In the genomic region with DNA sequence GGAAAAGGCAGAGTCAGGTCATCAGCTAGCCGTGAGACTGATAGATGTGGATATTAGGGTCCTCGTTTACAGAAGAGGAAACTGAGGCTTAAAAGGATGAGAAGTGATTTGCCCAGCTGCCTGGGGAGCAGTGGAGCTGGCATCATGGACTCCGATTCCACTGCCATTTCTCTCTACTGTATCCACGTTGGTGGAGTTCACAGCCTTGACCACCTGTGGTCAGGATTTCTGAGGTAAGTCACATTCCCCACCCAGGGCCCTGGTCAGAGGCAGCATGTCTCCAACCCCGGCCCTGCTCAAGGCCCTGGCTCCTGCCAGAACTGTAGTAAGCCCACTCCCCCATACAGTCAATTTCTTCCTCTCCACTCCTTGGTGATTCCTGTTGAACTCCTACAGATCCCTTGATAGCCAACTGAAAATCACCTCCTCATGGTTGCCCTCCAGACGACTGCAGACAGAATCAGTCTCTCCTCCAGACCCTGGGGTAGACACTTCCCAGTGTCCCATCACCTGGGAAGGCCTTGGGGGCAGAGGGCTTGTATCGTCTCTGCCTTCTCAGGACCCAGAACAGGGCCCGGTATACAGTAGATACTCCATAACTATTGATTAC, we compare ENCODE assay signal across 24 cellular contexts. TPM values are rescaled to one million over a fixed set of nuclear protein-coding genes. Genes with fewer than 3 reads are reported as not detected.
DNase-seq lines count a peak whose midpoint lies in the region; ATAC-seq, FAIRE-seq and TF ChIP-seq lines count a peak whose summit lies in the region.
"Had no signal": no experiment of that assay in that cellular context is flagged by ENCODE, and none has a peak within 500 bp of the region (broad histone marks: within the 10 kb centered on the region; RNA-seq: fewer than 3 reads in every experiment).

No MANE protein-coding gene starts in this region.

- H2AFZ ChIP-seq in GM23338, result no peak overlapping the region
- H2AFZ ChIP-seq in H1 (ENCODE audit: low read length), result no peak overlapping the region

- 88% methylated on average over 8 of the region's 8 CpGs; no CpG with 5 or more reads in 1 of the 2 experiments for WGBS in H1 (ENCODE audit: extremely low coverage in 1 of 2, insufficient coverage in 1 of 2, insufficient read length in 1 of 2, insufficient replicate concordance in 2 of 2, low coverage in 1 of 2, low lambda C conversion rate in 2 of 2, missing lambda C conversion rate in 1 of 2), 2 experiments

- no peak for TF ChIP-seq EP300 in H1 (IDR thresholded peaks at IDR 0.05; ENCODE audit: borderline replicate concordance in 1 of 2, low read depth in 2 of 2, low read length in 2 of 2)

- no peaks in the 10 kb centered on the region for H3K9me2 ChIP-seq in GM23338 (ENCODE audit: insufficient read depth)

- H2BK120ac ChIP-seq in H1 (replicated peaks; ENCODE audit: low read depth, low read length), result no peak overlapping the region

- no peaks in the 10 kb centered on the region for H3K4me1 ChIP-seq in GM23338 (ENCODE audit: insufficient read depth)
- peaks cover 47% of the 10 kb centered on the region for H3K4me1 ChIP-seq in SJCRH30
- no peaks in the 10 kb centered on the region for H3K4me1 ChIP-seq in H1 (replicated peaks in 1 of 4; ENCODE audit: control insufficient read depth in 3 of 4, insufficient read depth in 4 of 4, low read length in 3 of 4)

- H3K23ac ChIP-seq in H1 (ENCODE audit: insufficient read length), result no peak overlapping the region

- no peak for TF ChIP-seq RAD21 in H1 (IDR thresholded peaks at IDR 0.05 in 1 of 2, conservative IDR thresholded peaks at IDR 0.05 in 1 of 2; ENCODE audit: low read depth in 2 of 2, low read length in 2 of 2)

- no peaks in the 10 kb centered on the region for H3F3A ChIP-seq in GM23338 (replicated peaks; ENCODE audit: low read depth)

- DNase-seq in GM23338 (ENCODE audit: low spot score) (peak; percentile 10), SJCRH30 (no peak), H1 (ENCODE audit: low read depth in 1 of 2, low spot score in 2 of 2) (no peak), nephron progenitor cell (no peak), GM13976 (ENCODE audit: low spot score) (no peak), MV-4-11 (lab: John Stamatoyannopoulos, UW) (no peak)
- DNase-seq: AML-193; CD4-positive, alpha-beta T cell; GOT3; HCEC 1CT; KBM-7; NCI-H1105 treated with DMSO at 0.1 percent for 48 hours; NCI-H146; NCI-H2029; NCI-H446 treated with DMSO at 0.1 percent for 48 hours; NCI-H526; NCI-H82; SHP77 had no signal

- POLR2A ChIA-PET in H1 (lab: Charles Lee; ENCODE audit: partially characterized antibody), result no interaction called here

- no peak overlapping the region for H2BK5ac ChIP-seq in H1 (ENCODE audit: low read depth, low read length)

- no peak for ATAC-seq in GM23338
- no peak for ATAC-seq in HG03095 (IDR thresholded peaks at IDR 0.05; ENCODE audit: unreplicated experiment)

- no peak overlapping the region for H3K14ac ChIP-seq in H1 (ENCODE audit: insufficient read length)

- no peak overlapping the region for H2BK15ac ChIP-seq in H1 (ENCODE audit: low read length)

- peaks cover 12% of the 10 kb centered on the region for H3K27me3 Mint-ChIP-seq in GM23338 (ENCODE audit: insufficient read depth, low read depth, poor library complexity)
- H3K27me3 Mint-ChIP-seq in nephron progenitor cell (ENCODE audit: low read depth, poor library complexity), result peaks cover 5% of the 10 kb centered on the region
- H3K27me3 Mint-ChIP-seq: CD4-positive, alpha-beta T cell had no signal

- H3K4me1 Mint-ChIP-seq in GM23338, result peaks cover 3% of the 10 kb centered on the region; the same call in 2 of the 3 replicates
- peaks cover 46% of the 10 kb centered on the region for H3K4me1 Mint-ChIP-seq in nephron progenitor cell

- H3K36me3 ChIP-seq in GM23338 (ENCODE audit: insufficient read depth) (no peaks in the 10 kb centered on the region), SJCRH30 (no peaks in the 10 kb centered on the region), H1 (ENCODE audit: control insufficient read depth in 2 of 4, insufficient read depth in 4 of 4, low read length in 3 of 4) (no peaks in the 10 kb centered on the region)
- H3K36me3 ChIP-seq: BLaER1 treated with 17β-estradiol and CSF1 and Interleukin-3, amounts not matched to agents 10 nM and 100 nM had no signal

- TF ChIP-seq CTCF in GM23338 (conservative IDR thresholded peaks at IDR 0.05; ENCODE audit: low read depth in 2 of 2) (no peak), H1 (IDR thresholded peaks at IDR 0.05; ENCODE audit: control extremely low read depth in 1 of 3, insufficient read depth in 1 of 3, low read depth in 1 of 3, low read length in 3 of 3) (no peak), nephron progenitor cell (IDR thresholded peaks at IDR 0.05) (no peak), GM13976 (IDR thresholded peaks at IDR 0.05; ENCODE audit: borderline replicate concordance, control extremely low read depth, extremely low read depth, insufficient read depth, missing control alignments) (no peak)

- H3K79me2 ChIP-seq in GM23338 (replicated peaks; ENCODE audit: insufficient read depth), result no peaks in the 10 kb centered on the region
- H3K79me2 ChIP-seq in H1 (ENCODE audit: control insufficient read depth in 1 of 2, insufficient read depth in 2 of 2, low read length in 2 of 2), result no peaks in the 10 kb centered on the region

- no peak for FAIRE-seq in H1 (lab: Jason Lieb, UNC)
- FAIRE-seq: A204.1, D721Med had no signal

- H3K4me2 ChIP-seq in GM23338, result no peak overlapping the region
- no peak overlapping the region for H3K4me2 ChIP-seq in H1 (ENCODE audit: insufficient read depth in 1 of 2, low read depth in 2 of 2, low read length in 2 of 2)
- H3K4me2 ChIP-seq: BLaER1 treated with 17β-estradiol and CSF1 and Interleukin-3, amounts not matched to agents 10 nM and 100 nM had no signal

- H2BK12ac ChIP-seq in H1 (ENCODE audit: low read depth, low read length), result 0 out of 2 replicates have a peak overlapping the region, but pooled peaks have one; percentile 35

- H3K4me3 ChIP-seq in GM23338, result no peak overlapping the region
- no peak overlapping the region for H3K4me3 ChIP-seq in SJCRH30
- H3K4me3 ChIP-seq in H1 (ENCODE audit: extremely low read depth in 1 of 4, insufficient read depth in 2 of 4, low read depth in 3 of 4, low read length in 4 of 4), result no peak overlapping the region
- H3K4me3 ChIP-seq: BLaER1 treated with 17β-estradiol and CSF1 and Interleukin-3, amounts not matched to agents 10 nM and 100 nM; SK-N-MC had no signal

- CTCF ChIA-PET in H1 (lab: Charles Lee; ENCODE audit: partially characterized antibody), result interaction anchor here (0.6 to 1.6 kb wide), 3 partner anchors 14 to 906 kb away, joined by 3 to 5 read pairs (median 3); no protein-coding TSS in a partner anchor

- H3K4me3 Mint-ChIP-seq in GM23338 (no peak overlapping the region), nephron progenitor cell (no peak overlapping the region)
- H3K4me3 Mint-ChIP-seq: CD4-positive, alpha-beta T cell had no signal

- H2BK20ac ChIP-seq in H1 (ENCODE audit: low read length), result peak overlapping the region; percentile 44; the same call in 1 of the 2 replicates

- H4K8ac ChIP-seq in H1 (ENCODE audit: extremely low read depth, insufficient read depth, low read length), result no peak overlapping the region

- H4K20me1 ChIP-seq in GM23338 (replicated peaks; ENCODE audit: insufficient read depth) (no peaks in the 10 kb centered on the region), H1 (replicated peaks in 1 of 2; ENCODE audit: control insufficient read depth in 1 of 2, insufficient read depth in 2 of 2, low read length in 2 of 2) (no peaks in the 10 kb centered on the region)

- H2AK5ac ChIP-seq in H1 (ENCODE audit: low read depth, low read length), result no peak overlapping the region

- H3K27ac Mint-ChIP-seq in GM23338 (no peak overlapping the region), nephron progenitor cell (peak overlapping the region; percentile 52)
- H3K27ac Mint-ChIP-seq: CD4-positive, alpha-beta T cell had no signal

- H3K27me3 ChIP-seq in GM23338 (ENCODE audit: insufficient read depth) (no peaks in the 10 kb centered on the region), SJCRH30 (no peaks in the 10 kb centered on the region), H1 (replicated peaks in 1 of 4; ENCODE audit: control insufficient read depth in 3 of 4, extremely low read depth in 1 of 4, insufficient read depth in 3 of 4, low read length in 3 of 4) (no peaks in the 10 kb centered on the region)
- H3K27me3 ChIP-seq: BLaER1 treated with 17β-estradiol and CSF1 and Interleukin-3, amounts not matched to agents 10 nM and 100 nM had no signal

- H4K91ac ChIP-seq in H1 (replicated peaks; ENCODE audit: insufficient read length, low read length), result no peak overlapping the region

- no peak overlapping the region for H3K9ac ChIP-seq in H1 (replicated peaks in 1 of 4; ENCODE audit: extremely low read depth in 1 of 4, low read depth in 3 of 4, low read length in 3 of 4)
- H3K9ac ChIP-seq: BLaER1 treated with 17β-estradiol and CSF1 and Interleukin-3, amounts not matched to agents 10 nM and 100 nM had no signal

- H3K9me3 Mint-ChIP-seq in GM23338 (no peaks in the 10 kb centered on the region; the same call in 2 of the 3 replicates), nephron progenitor cell (no peaks in the 10 kb centered on the region)
- H3K9me3 Mint-ChIP-seq: CD4-positive, alpha-beta T cell had no signal

- no peak for TF ChIP-seq POLR2A in H1 (IDR thresholded peaks at IDR 0.05; ENCODE audit: control extremely low read depth in 1 of 2, low read depth in 2 of 2, low read length in 2 of 2)

- H3K56ac ChIP-seq in H1 (replicated peaks; ENCODE audit: insufficient read length, low read depth, low read length), result no peak overlapping the region

- in situ Hi-C loops in GM13976 (cut with MboI; ENCODE audit: low sequenced_read_pairs, unreplicated experiment), result no loop called here

- no peak overlapping the region for H3K18ac ChIP-seq in H1 (ENCODE audit: extremely low read depth, low read length)

- no peak overlapping the region for H3K4ac ChIP-seq in H1 (replicated peaks; ENCODE audit: insufficient read length, low read depth, low read length)

- H4K5ac ChIP-seq in H1 (ENCODE audit: insufficient read length, low read depth, low read length), result no peak overlapping the region

- H3K36me3 Mint-ChIP-seq in GM23338 (ENCODE audit: low read depth), result no peaks in the 10 kb centered on the region
- no peaks in the 10 kb centered on the region for H3K36me3 Mint-ChIP-seq in nephron progenitor cell (ENCODE audit: low read depth)

- H3K79me1 ChIP-seq in H1 (ENCODE audit: low read depth, low read length), result no peaks in the 10 kb centered on the region

- H3K23me2 ChIP-seq in H1 (ENCODE audit: low read depth, low read length), result no peaks in the 10 kb centered on the region

- H3K9me3 ChIP-seq in SJCRH30 (replicated peaks), result no peaks in the 10 kb centered on the region
- H3K9me3 ChIP-seq in H1 (ENCODE audit: insufficient read depth in 2 of 2, low read depth in 1 of 2, low read length in 1 of 2), result no peaks in the 10 kb centered on the region
- H3K9me3 ChIP-seq: BLaER1 treated with 17β-estradiol and CSF1 and Interleukin-3, amounts not matched to agents 10 nM and 100 nM had no signal

- H3K27ac ChIP-seq in GM23338 (ENCODE audit: low read depth) (no peak overlapping the region), SJCRH30 (peak overlapping the region; percentile 68), H1 (ENCODE audit: low read depth, low read length) (no peak overlapping the region)
- H3K27ac ChIP-seq: BLaER1 treated with 17β-estradiol and CSF1 and Interleukin-3, amounts not matched to agents 10 nM and 100 nM; RWPE1; SK-N-MC had no signal

RNA-seq across cellular contexts. Expression of a gene that starts 41.2 kb away (rescaled TPM):
- total RNA-seq in GM23338 (2014; rRNA removed; shearing (Covaris generic)), result 142 and 150 TPM in 2 replicates
- 27.5 and 31.6 TPM in 2 replicates for polyA plus RNA-seq in GM23338 (2016; fragmentation: Nextera tagmentation; extraction: Ambion mirVana)
- total RNA-seq in SJCRH30 (2014; rRNA removed; shearing (Covaris generic)), result 10.5 and 10.9 TPM in 2 replicates
- 140 and 144 TPM in 2 replicates for total RNA-seq in H1 (2021; fragmentation: NEBNext Ultra II Directional; extraction: Animal tissue kit (Norgen Biotek cat#: 25700))
- polyA plus RNA-seq in H1 (2011; rRNA removed), result 66.2 and 77.8 TPM in 2 replicates
- polyA plus RNA-seq in H1 (2011; cell fraction: cytosol; rRNA removed), result 69.0 TPM
- polyA plus RNA-seq in H1 (2011; cell fraction: nucleus; rRNA removed), result 164 TPM
- polyA plus RNA-seq in H1 (2012, experiment 1 of 2), result 61.4 to 78.1 TPM (median 74.2 TPM) in 4 replicates
- polyA plus RNA-seq in H1 (2012, experiment 2 of 2), result 45.2 TPM
- polyA plus RNA-seq in H1 (2013, experiment 1 of 2), result 158 TPM
- 135 TPM for polyA plus RNA-seq in H1 (2013, experiment 2 of 2)
- 242 and 245 TPM in 2 replicates for polyA minus RNA-seq in H1 (2011; rRNA and poly(A)+ RNA removed)
- 135 TPM for polyA minus RNA-seq in H1 (2011; cell fraction: cytosol; rRNA and poly(A)+ RNA removed)
- polyA minus RNA-seq in H1 (2011; cell fraction: nucleus; rRNA and poly(A)+ RNA removed), result 104 TPM

Comparison
In these comparisons a context has a peak if more than half of its experiments do, and no peak if none do; other contexts are left out.
1. RNA of a gene that starts 41.2 kb away (total RNA-seq): 142 to 150 TPM in GM23338 and 140 to 144 TPM in H1; 10.5 to 10.9 TPM in SJCRH30; every median in the first group is over 10 times any median in the second.